In genomic region chr6:36959555-36960250, GRCh38 we compare ENCODE assay signal across 14 cellular contexts. TPM values are rescaled to one million over a fixed set of nuclear protein-coding genes. Genes with fewer than 3 reads are reported as not detected.
DNase-seq lines count a peak whose midpoint lies in the region; ATAC-seq and TF ChIP-seq lines count a peak whose summit lies in the region.
"Had no signal": no experiment of that assay in that cellular context is flagged by ENCODE, and none has a peak within 500 bp of the region (broad histone marks: within the 10 kb centered on the region; RNA-seq: fewer than 3 reads in every experiment).

No MANE protein-coding gene starts in this region.

- H3K27me3 ChIP-seq in mesenchymal stem cell (ENCODE audit: control insufficient read depth in 1 of 2, insufficient read depth in 1 of 2, low read length in 2 of 2) (peaks cover 5 to 22% of the 10 kb centered on the region in 2 experiments), testis (no peaks in the 10 kb centered on the region), GM23338 (ENCODE audit: insufficient read depth) (no peaks in the 10 kb centered on the region)

- H3K4me2 ChIP-seq in mesenchymal stem cell (ENCODE audit: low read length, poor library complexity, severe bottlenecking) (no peak overlapping the region), GM23338 (no peak overlapping the region; the same call in 1 of the 2 replicates)

- H2BK12ac ChIP-seq in mesenchymal stem cell (ENCODE audit: low read length in 2 of 2) = no peak overlapping the region

- no peak overlapping the region for H4K8ac ChIP-seq in mesenchymal stem cell (ENCODE audit: low read length)

- no peaks in the 10 kb centered on the region for H3K79me2 ChIP-seq in GM23338 (replicated peaks; ENCODE audit: insufficient read depth)

- H3K36me3 ChIP-seq in SK-N-MC (ENCODE audit: insufficient read depth, low read length) = no peaks in the 10 kb centered on the region
- H3K36me3 ChIP-seq in mesenchymal stem cell (ENCODE audit: control insufficient read depth in 1 of 2, insufficient read depth in 2 of 2, low read depth in 1 of 2, low read length in 2 of 2) = no peaks in the 10 kb centered on the region
- H3K36me3 ChIP-seq in testis (ENCODE audit: low read depth, missing control alignments) = no peaks in the 10 kb centered on the region
- no peaks in the 10 kb centered on the region for H3K36me3 ChIP-seq in GM23338 (ENCODE audit: insufficient read depth)

- 97% methylated on average over 16 of the region's 17 CpGs for WGBS in mesenchymal stem cell
- 66 to 69% methylated on average over 15 to 17 of the region's 17 CpGs for WGBS in testis, 2 donors

- H2AFZ ChIP-seq in mesenchymal stem cell (ENCODE audit: low read depth, low read length) = no peak overlapping the region
- H2AFZ ChIP-seq in GM23338 = no peak overlapping the region

- no peaks in the 10 kb centered on the region for H3K9me3 Mint-ChIP-seq in activated T-cell treated with anti-CD3 and anti-CD28 coated beads, Interleukin-2, amount 50 U/mL, for 24 hours
- H3K9me3 Mint-ChIP-seq in activated T-cell treated with anti-CD3 and anti-CD28 coated beads, Interleukin-2, amount 50 U/mL, for 72 hours = no peaks in the 10 kb centered on the region
- H3K9me3 Mint-ChIP-seq in osteocyte (ENCODE audit: unreplicated experiment) (no peaks in the 10 kb centered on the region), GM23338 (no peaks in the 10 kb centered on the region)

- no peak overlapping the region for H4K91ac ChIP-seq in mesenchymal stem cell (ENCODE audit: low read length)

- peak overlapping the region; percentile 4 for H2BK15ac ChIP-seq in mesenchymal stem cell (ENCODE audit: low read depth, poor library complexity, severe bottlenecking)

- no peak overlapping the region for H3K4me3 Mint-ChIP-seq in activated T-cell treated with anti-CD3 and anti-CD28 coated beads, Interleukin-2, amount 50 U/mL, for 24 hours
- H3K4me3 Mint-ChIP-seq in activated T-cell treated with anti-CD3 and anti-CD28 coated beads, Interleukin-2, amount 50 U/mL, for 72 hours = no peak overlapping the region
- no peak overlapping the region for H3K4me3 Mint-ChIP-seq in osteocyte (ENCODE audit: unreplicated experiment)
- no peak overlapping the region for H3K4me3 Mint-ChIP-seq in GM23338
- H3K4me3 Mint-ChIP-seq: CD14-positive monocyte had no signal

- intact Hi-C loops in testis (cut with DNase I; ENCODE audit: low total_unique reads) = no loop called here

- H3K4me1 Mint-ChIP-seq in activated T-cell treated with anti-CD3 and anti-CD28 coated beads, Interleukin-2, amount 50 U/mL, for 24 hours (ENCODE audit: low read depth) = peaks cover 60% of the 10 kb centered on the region
- peaks cover 69% of the 10 kb centered on the region for H3K4me1 Mint-ChIP-seq in activated T-cell treated with anti-CD3 and anti-CD28 coated beads, Interleukin-2, amount 50 U/mL, for 72 hours (ENCODE audit: low read depth)
- H3K4me1 Mint-ChIP-seq in osteocyte (ENCODE audit: unreplicated experiment) (peaks cover 15% of the 10 kb centered on the region), GM23338 (peaks cover 19% of the 10 kb centered on the region)

- no peak overlapping the region for H3K14ac ChIP-seq in mesenchymal stem cell (ENCODE audit: low read length in 2 of 2)

- H3K36me3 Mint-ChIP-seq in activated T-cell treated with anti-CD3 and anti-CD28 coated beads, Interleukin-2, amount 50 U/mL, for 24 hours (ENCODE audit: low read depth) = no peaks in the 10 kb centered on the region
- no peaks in the 10 kb centered on the region for H3K36me3 Mint-ChIP-seq in activated T-cell treated with anti-CD3 and anti-CD28 coated beads, Interleukin-2, amount 50 U/mL, for 72 hours (ENCODE audit: insufficient read depth in 2 of 2)
- H3K36me3 Mint-ChIP-seq in osteocyte (ENCODE audit: unreplicated experiment) (no peaks in the 10 kb centered on the region), GM23338 (ENCODE audit: low read depth) (no peaks in the 10 kb centered on the region)
- H3K36me3 Mint-ChIP-seq: CD14-positive monocyte had no signal

- no peak overlapping the region for H3K4ac ChIP-seq in mesenchymal stem cell (ENCODE audit: low read depth in 1 of 2, low read length in 2 of 2)

- H3F3A ChIP-seq in GM23338 (replicated peaks; ENCODE audit: low read depth) = no peaks in the 10 kb centered on the region

- no peaks in the 10 kb centered on the region for H4K20me1 ChIP-seq in GM23338 (replicated peaks; ENCODE audit: insufficient read depth)

- H2AK5ac ChIP-seq in mesenchymal stem cell (ENCODE audit: low read length, severe bottlenecking) = no peak overlapping the region

- H3K27ac Mint-ChIP-seq in activated T-cell treated with anti-CD3 and anti-CD28 coated beads, Interleukin-2, amount 50 U/mL, for 24 hours = peak overlapping the region; percentile 14
- H3K27ac Mint-ChIP-seq in activated T-cell treated with anti-CD3 and anti-CD28 coated beads, Interleukin-2, amount 50 U/mL, for 72 hours = no peak overlapping the region
- H3K27ac Mint-ChIP-seq in osteocyte (ENCODE audit: unreplicated experiment) = no peak overlapping the region
- H3K27ac Mint-ChIP-seq in GM23338 = no peak overlapping the region

- no peaks in the 10 kb centered on the region for H3K9me3 ChIP-seq in SK-N-MC (ENCODE audit: low read depth, low read length)
- no peaks in the 10 kb centered on the region for H3K9me3 ChIP-seq in mesenchymal stem cell (ENCODE audit: control insufficient read depth, low read length)
- H3K9me3 ChIP-seq in testis = no peaks in the 10 kb centered on the region
- H3K9me3 ChIP-seq: Caco-2 had no signal

- H3K4me3 ChIP-seq in SK-N-MC = no peak overlapping the region
- no peak overlapping the region for H3K4me3 ChIP-seq in mesenchymal stem cell (ENCODE audit: insufficient read depth in 1 of 2, low read depth in 1 of 2, low read length in 2 of 2)
- peak overlapping the region; percentile 6 to 27 for H3K4me3 ChIP-seq in testis
- H3K4me3 ChIP-seq in GM23338 = no peak overlapping the region

- no peaks in the 10 kb centered on the region for H3K79me1 ChIP-seq in mesenchymal stem cell (replicated peaks; ENCODE audit: low read length, poor library complexity, severe bottlenecking)

- H3K27me3 Mint-ChIP-seq in activated T-cell treated with anti-CD3 and anti-CD28 coated beads, Interleukin-2, amount 50 U/mL, for 24 hours = no peaks in the 10 kb centered on the region
- H3K27me3 Mint-ChIP-seq in activated T-cell treated with anti-CD3 and anti-CD28 coated beads, Interleukin-2, amount 50 U/mL, for 72 hours (ENCODE audit: low read depth) = no peaks in the 10 kb centered on the region
- H3K27me3 Mint-ChIP-seq in osteocyte (ENCODE audit: unreplicated experiment) = no peaks in the 10 kb centered on the region
- H3K27me3 Mint-ChIP-seq in GM23338 (ENCODE audit: insufficient read depth, low read depth, poor library complexity) = peaks cover 5% of the 10 kb centered on the region

- H2BK120ac ChIP-seq in mesenchymal stem cell (ENCODE audit: low read depth, low read length) = no peak overlapping the region

- no peaks in the 10 kb centered on the region for H3K9me2 ChIP-seq in GM23338 (ENCODE audit: insufficient read depth)

- no peak for TF ChIP-seq POLR2A in testis (IDR thresholded peaks at IDR 0.05)

- TF ChIP-seq CTCF in testis (IDR thresholded peaks at IDR 0.05) = no peak
- TF ChIP-seq CTCF in osteocyte (IDR thresholded peaks at IDR 0.05) = no peak
- TF ChIP-seq CTCF in GM23338 (conservative IDR thresholded peaks at IDR 0.05; ENCODE audit: low read depth in 2 of 2) = no peak

- H3K27ac ChIP-seq in SK-N-MC (peak overlapping the region; percentile 19; the same call in 1 of the 2 replicates), mesenchymal stem cell (ENCODE audit: low read length, poor library complexity, severe bottlenecking) (no peak overlapping the region), testis (no peak overlapping the region), GM23338 (ENCODE audit: low read depth) (no peak overlapping the region)

- H3K4me1 ChIP-seq in mesenchymal stem cell (ENCODE audit: control insufficient read depth, insufficient read depth, low read depth, low read length) (peaks cover 11% of the 10 kb centered on the region), testis (peaks cover 11% of the 10 kb centered on the region), GM23338 (ENCODE audit: insufficient read depth) (no peaks in the 10 kb centered on the region; the same call in 1 of the 2 replicates)

- peak overlapping the region in 1 of 2 experiments; percentile 28 for H3K18ac ChIP-seq in mesenchymal stem cell (ENCODE audit: low read depth in 1 of 2, low read length in 2 of 2)

- no peak for DNase-seq in activated T-cell treated with anti-CD3 and anti-CD28 coated beads, Interleukin-2, amount 50 U/mL, for 24 hours
- DNase-seq in activated T-cell treated with anti-CD3 and anti-CD28 coated beads, Interleukin-2, amount 50 U/mL, for 72 hours = no peak
- DNase-seq in SK-N-MC (ENCODE audit: low read depth, low spot score) = no peak
- DNase-seq in mesenchymal stem cell = no peak
- DNase-seq in testis = no peak
- DNase-seq in osteocyte (ENCODE audit: extremely low spot score, unreplicated experiment) = no peak
- no peak for DNase-seq in GM23338 (ENCODE audit: low spot score)
- no peak for DNase-seq in left lobe of liver (ENCODE audit: low spot score)
- DNase-seq: NCI-H1048, NCI-H1694 treated with DMSO at 0.1 percent for 48 hours, NCI-H345, NCI-H526 treated with DMSO at 0.1 percent for 48 hours had no signal

- no peak overlapping the region for H3K9ac ChIP-seq in SK-N-MC (ENCODE audit: insufficient read length)
- H3K9ac ChIP-seq in mesenchymal stem cell (ENCODE audit: low read length) = no peak overlapping the region

- H3K23ac ChIP-seq in mesenchymal stem cell (ENCODE audit: low read length in 2 of 2) = no peak overlapping the region

- no peak overlapping the region for H2BK5ac ChIP-seq in mesenchymal stem cell (ENCODE audit: low read depth, low read length, poor library complexity, severe bottlenecking)

- ATAC-seq in activated T-cell treated with anti-CD3 and anti-CD28 coated beads, Interleukin-2, amount 50 U/mL, for 72 hours (replicated peaks in 1 of 2) = no peak
- ATAC-seq in GM23338 (no peak), left lobe of liver (no peak)

RNA-seq across cellular contexts. Expression of gene PI16, which starts 5.2 kb away (rescaled TPM):
- total RNA-seq in activated T-cell treated with anti-CD3 and anti-CD28 coated beads, Interleukin-2, amount 50 U/mL, for 72 hours = 1 to 10 TPM in 1 of 2 donors, under 1 TPM in 1; 0.14 to 4.2 TPM
- not detected for polyA plus RNA-seq in mesenchymal stem cell (2013, experiment 1 of 2)
- polyA plus RNA-seq in mesenchymal stem cell (2013, experiment 2 of 2) = not detected
- 10 to 100 TPM in 1 of 2 donors, 1 to 10 TPM in 1; 9.8 to 24.7 TPM for total RNA-seq in testis
- polyA plus RNA-seq in testis (ENCODE audit: insufficient read depth, low read depth, low replicate concordance) = 79.3 TPM
- not detected in 2 replicates for total RNA-seq in osteocyte
- total RNA-seq in GM23338 (2014; rRNA removed; shearing (Covaris generic)) = not detected in 2 replicates
- polyA plus RNA-seq in GM23338 (2016; fragmentation: Nextera tagmentation; extraction: Ambion mirVana) = 0.17 and 0.50 TPM in 2 replicates
- not detected for total RNA-seq in left lobe of liver
- total RNA-seq: Caco-2 had no signal

RNA-seq across cellular contexts. Expression of gene MTCH1, which starts 26.3 kb away (rescaled TPM):
- 100 to 1,000 TPM; 116 to 149 TPM for total RNA-seq in activated T-cell treated with anti-CD3 and anti-CD28 coated beads, Interleukin-2, amount 50 U/mL, for 72 hours
- 154 TPM for polyA plus RNA-seq in mesenchymal stem cell (2013, experiment 1 of 2)
- 157 TPM for polyA plus RNA-seq in mesenchymal stem cell (2013, experiment 2 of 2)
- total RNA-seq in testis (100 to 1,000 TPM; 227 to 316 TPM), osteocyte (175 and 180 TPM in 2 replicates), left lobe of liver (63.8 TPM)
- polyA plus RNA-seq in testis (ENCODE audit: insufficient read depth, low read depth, low replicate concordance) (157 TPM), GM23338 (2016; fragmentation: Nextera tagmentation; extraction: Ambion mirVana) (108 and 109 TPM in 2 replicates)
- 261 and 271 TPM in 2 replicates for total RNA-seq in GM23338 (2014; rRNA removed; shearing (Covaris generic))

RNA-seq across cellular contexts. Expression of gene FGD2, which starts 45.8 kb away (rescaled TPM):
- total RNA-seq in activated T-cell treated with anti-CD3 and anti-CD28 coated beads, Interleukin-2, amount 50 U/mL, for 72 hours = 1 to 10 TPM; 1.4 to 3.2 TPM
- 0.03 TPM for polyA plus RNA-seq in mesenchymal stem cell (2013, experiment 1 of 2)
- polyA plus RNA-seq in mesenchymal stem cell (2013, experiment 2 of 2) = not detected
- 10 to 100 TPM in 1 of 2 donors, 1 to 10 TPM in 1; 7.0 to 16.0 TPM for total RNA-seq in testis
- 5.8 TPM for polyA plus RNA-seq in testis (ENCODE audit: insufficient read depth, low read depth, low replicate concordance)
- not detected in 2 replicates for total RNA-seq in osteocyte
- total RNA-seq in GM23338 (2014; rRNA removed; shearing (Covaris generic)) = 0.14 and 0.35 TPM in 2 replicates
- polyA plus RNA-seq in GM23338 (2016; fragmentation: Nextera tagmentation; extraction: Ambion mirVana) = 0.13 and 0.16 TPM in 2 replicates
- total RNA-seq in left lobe of liver = 10.3 TPM
- total RNA-seq: Caco-2 had no signal

Comparison
In these comparisons a context has a peak if more than half of its experiments do, and no peak if none do; other contexts are left out.
1. H3K4me3 ChIP-seq: peak in testis (2 of 2); none in SK-N-MC (single experiment), mesenchymal stem cell (0 of 2) and GM23338 (single experiment).